In the genomic region with DNA sequence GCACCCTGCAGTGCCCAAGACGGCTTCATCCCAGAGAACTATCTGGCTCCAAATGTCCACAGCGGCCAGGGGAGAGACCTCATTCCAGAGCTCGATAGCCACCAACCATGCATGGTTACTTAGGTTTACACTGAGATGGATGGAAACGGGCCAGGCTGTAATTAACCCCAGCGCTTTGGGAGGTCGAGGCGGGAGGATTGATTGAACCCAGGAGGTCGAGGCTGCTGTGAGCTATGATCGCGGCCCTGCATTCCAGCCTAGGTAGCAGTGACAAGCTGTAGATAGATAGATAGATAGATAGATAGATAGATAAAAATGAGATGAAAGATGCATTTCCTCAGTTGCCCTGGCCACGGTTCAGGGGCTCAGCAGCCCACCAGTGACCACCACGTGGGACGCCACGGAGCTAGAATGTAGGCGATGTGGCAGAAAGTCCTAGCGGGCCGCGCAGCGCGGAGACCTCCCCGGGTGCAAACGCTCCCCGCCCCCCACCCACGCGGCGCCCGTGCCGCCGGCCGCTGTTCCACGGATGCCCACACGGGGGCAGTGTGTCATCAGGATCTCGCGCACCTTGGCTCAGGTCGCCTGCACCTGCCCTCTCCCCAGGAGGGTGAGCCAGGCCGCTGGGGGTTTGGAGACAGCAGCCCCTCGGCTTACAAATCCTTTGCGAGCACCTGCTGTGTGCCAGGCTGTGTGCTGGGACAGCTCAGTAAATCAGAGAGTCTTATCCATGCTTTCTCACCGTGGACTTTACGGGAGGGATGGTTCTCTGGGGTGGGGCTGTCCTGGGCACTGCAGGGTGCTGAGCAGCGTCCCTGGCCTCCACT, we compare ENCODE assay signal across 8 cellular contexts. TPM values are rescaled to one million over a fixed set of nuclear protein-coding genes. Genes with fewer than 3 reads are reported as not detected.
DNase-seq lines count a peak whose midpoint lies in the region; ATAC-seq and TF ChIP-seq lines count a peak whose summit lies in the region.

No MANE protein-coding gene starts in this region.

- no peaks in the 10 kb centered on the region for H3K36me3 ChIP-seq in mucosa of descending colon (ENCODE audit: low read depth)

- no peak overlapping the region for H3K27ac Mint-ChIP-seq in activated CD4-positive, alpha-beta T cell treated with anti-CD3 and anti-CD28 coated beads for 36 hours

- intact Hi-C loops in activated CD4-positive, alpha-beta T cell treated with anti-CD3 and anti-CD28 coated beads for 36 hours (cut with DNase I, micrococcal nuclease): loop anchor here (1.0 to 10.0 kb wide), 9 partner anchors 18 to 174 kb away; partner anchors contain the start of gene GNA11 (in 1 of the 2)
- intact Hi-C loops in mucosa of descending colon (cut with DNase I, micrococcal nuclease): no loop called here

- H3K4me3 ChIP-seq in mucosa of descending colon: no peak overlapping the region

- POLR2A ChIA-PET in activated CD4-positive, alpha-beta T cell treated with anti-CD3 and anti-CD28 coated beads for 36 hours (lab: Charles Lee): no interaction called here

- ATAC-seq in activated CD4-positive, alpha-beta T cell treated with anti-CD3 and anti-CD28 coated beads for 36 hours: peak; percentile 88
- ATAC-seq in mucosa of descending colon: peak; percentile 88
- ATAC-seq in HG03342 (IDR thresholded peaks at IDR 0.05; ENCODE audit: unreplicated experiment): no peak
- ATAC-seq in HG03460 (IDR thresholded peaks at IDR 0.05; ENCODE audit: unreplicated experiment): no peak

- H3K27me3 Mint-ChIP-seq in activated CD4-positive, alpha-beta T cell treated with anti-CD3 and anti-CD28 coated beads for 36 hours: no peaks in the 10 kb centered on the region

- H3K36me3 Mint-ChIP-seq in activated CD4-positive, alpha-beta T cell treated with anti-CD3 and anti-CD28 coated beads for 36 hours (ENCODE audit: low read depth): no peaks in the 10 kb centered on the region

- no peak overlapping the region for H3K4me3 Mint-ChIP-seq in activated CD4-positive, alpha-beta T cell treated with anti-CD3 and anti-CD28 coated beads for 36 hours

- DNase-seq in ELF-1 (ENCODE audit: low read depth, low spot score) (peak; percentile 78), NCI-H1092 treated with DMSO at 0.1 percent for 48 hours (lab: John Stamatoyannopoulos, UW) (peak; percentile 59), dermis blood vessel endothelial cell (peak; percentile 65), mucosa of descending colon (peak; percentile 67 to 86 (median 80))
- DNase-seq in activated CD4-positive, alpha-beta T cell treated with anti-CD3 and anti-CD28 coated beads for 36 hours: peak; percentile 86
- peak; percentile 45 to 61 for DNase-seq in stimulated activated CD8-positive, alpha-beta memory T cell treated with anti-CD3 and anti-CD28 coated beads, Interleukin-7, amount 100 ng/mL, for 4 hours (ENCODE audit: low read depth in 2 of 2)

- peaks cover 4% of the 10 kb centered on the region for H3K4me1 Mint-ChIP-seq in activated CD4-positive, alpha-beta T cell treated with anti-CD3 and anti-CD28 coated beads for 36 hours

- peak; percentile 85 for TF ChIP-seq CTCF in mucosa of descending colon (IDR thresholded peaks at IDR 0.05)

- CTCF ChIA-PET in activated CD4-positive, alpha-beta T cell treated with anti-CD3 and anti-CD28 coated beads for 36 hours (lab: Charles Lee): interaction anchor here (0.6 to 4.0 kb wide), 17 partner anchors 11 to 183 kb away, joined by 3 to 20 read pairs (median 3); partner anchors contain the start of gene ZNF57

- peaks cover 18% of the 10 kb centered on the region for H3K4me1 ChIP-seq in mucosa of descending colon (ENCODE audit: low read depth)

- no peaks in the 10 kb centered on the region for H3K9me3 Mint-ChIP-seq in activated CD4-positive, alpha-beta T cell treated with anti-CD3 and anti-CD28 coated beads for 36 hours (ENCODE audit: low read depth)

- H3K9me3 ChIP-seq in mucosa of descending colon: no peaks in the 10 kb centered on the region

RNA-seq across cellular contexts. Expression of gene TLE5, which starts 13.5 kb away (rescaled TPM):
- total RNA-seq in activated CD4-positive, alpha-beta T cell treated with anti-CD3 and anti-CD28 coated beads for 36 hours: 100 to 1,000 TPM; 349 to 533 TPM
- total RNA-seq in dermis blood vessel endothelial cell: 81.7 and 147 TPM in 2 replicates
- total RNA-seq in mucosa of descending colon: 100 to 1,000 TPM; 427 to 664 (median 556) TPM

RNA-seq across cellular contexts. Expression of gene GNA11, which starts 18.3 kb away (rescaled TPM):
- total RNA-seq in activated CD4-positive, alpha-beta T cell treated with anti-CD3 and anti-CD28 coated beads for 36 hours: 10 to 100 TPM in 1 of 2 experiments, 1 to 10 TPM in 1; 7.3 to 13.2 TPM
- 80.8 and 87.2 TPM in 2 replicates for total RNA-seq in dermis blood vessel endothelial cell
- 100 to 1,000 TPM; 182 to 349 (median 234) TPM for total RNA-seq in mucosa of descending colon

RNA-seq across cellular contexts. Expression of gene TLE2, which starts 46.7 kb away (rescaled TPM):
- 1 to 10 TPM; 4.7 to 6.3 TPM for total RNA-seq in activated CD4-positive, alpha-beta T cell treated with anti-CD3 and anti-CD28 coated beads for 36 hours
- total RNA-seq in dermis blood vessel endothelial cell: 21.8 and 25.7 TPM in 2 replicates
- 10 to 100 TPM; 40.0 to 66.5 (median 63.5) TPM for total RNA-seq in mucosa of descending colon

Comparison
In these comparisons a context has a peak if more than half of its experiments do, and no peak if none do; other contexts are left out.
1. ATAC-seq: peak in activated CD4-positive, alpha-beta T cell treated with anti-CD3 and anti-CD28 coated beads for 36 hours (single experiment) and mucosa of descending colon (single experiment); none in HG03342 (single experiment) and HG03460 (single experiment).
2. intact Hi-C loops: an anchor here in activated CD4-positive, alpha-beta T cell treated with anti-CD3 and anti-CD28 coated beads for 36 hours (1.0 to 10.0 kb wide); none called in mucosa of descending colon.
3. Peak in every context shown above with its lines, with median percentiles within 50 percentile points of each other: DNase-seq.